11 cellular contexts compared by ENCODE assay signal in genomic region chr18:76475450-76476203, GRCh38.
A peak's percentile ranks its signal among the peaks of the same experiment; 100 is the strongest.
DNase-seq lines count a peak whose midpoint lies in the region; TF ChIP-seq lines count a peak whose summit lies in the region.
"Had no signal": no experiment of that assay in that cellular context is flagged by ENCODE, and none has a peak within 500 bp of the region (broad histone marks: within the 10 kb centered on the region; RNA-seq: fewer than 3 reads in every experiment).

No MANE protein-coding gene starts in this region.

- H3K9ac ChIP-seq in OCI-LY1 (ENCODE audit: low read length): no peak overlapping the region

- peaks cover 21% of the 10 kb centered on the region for H3K4me1 ChIP-seq in OCI-LY1 (ENCODE audit: insufficient read depth, low read length, severe bottlenecking)

- H3K27ac ChIP-seq in OCI-LY1 (ENCODE audit: low read depth, low read length, poor library complexity, severe bottlenecking): no peak overlapping the region

- no peaks in the 10 kb centered on the region for H3K9me3 ChIP-seq in OCI-LY1 (ENCODE audit: low read length)
- H3K9me3 ChIP-seq: body of pancreas had no signal

- H3K9me2 ChIP-seq in OCI-LY1 (ENCODE audit: low read depth, low read length): no peaks in the 10 kb centered on the region

- H3K36me3 ChIP-seq in OCI-LY1 (ENCODE audit: insufficient read depth, low read length): no peaks in the 10 kb centered on the region

- H4K20me1 ChIP-seq in OCI-LY1 (ENCODE audit: insufficient read depth, low read length): no peaks in the 10 kb centered on the region

- H3K27me3 ChIP-seq in OCI-LY1 (ENCODE audit: insufficient read depth, low read length): no peaks in the 10 kb centered on the region
- H3K27me3 ChIP-seq: body of pancreas had no signal

- H2AFZ ChIP-seq in OCI-LY1 (ENCODE audit: low read length): no peak overlapping the region

- no peaks in the 10 kb centered on the region; the same call in 1 of the 2 replicates for H3F3A ChIP-seq in OCI-LY1 (ENCODE audit: insufficient read depth, low read length)

- TF ChIP-seq CTCF in OCI-LY1 (IDR thresholded peaks at IDR 0.05; ENCODE audit: low read length) (peak; percentile 21; the same call in 1 of the 2 replicates), epithelial cell of esophagus (IDR thresholded peaks at IDR 0.05; ENCODE audit: insufficient read depth, low read depth, low read length, missing control alignments) (peak; percentile 9), retinal pigment epithelial cell (conservative IDR thresholded peaks at IDR 0.05; ENCODE audit: low read depth, low read length) (peak; percentile 26)

- H3K4me3 ChIP-seq in OCI-LY1 (ENCODE audit: low read depth, low read length, poor library complexity, severe bottlenecking) (no peak overlapping the region), epithelial cell of esophagus (ENCODE audit: low read length) (no peak overlapping the region), retinal pigment epithelial cell (ENCODE audit: low read length) (no peak overlapping the region)
- H3K4me3 ChIP-seq: body of pancreas had no signal

- DNase-seq in EH (ENCODE audit: low read depth) (peak; percentile 22), epithelial cell of esophagus (ENCODE audit: low read depth) (no peak), retinal pigment epithelial cell (ENCODE audit: low read depth) (no peak), globus pallidus (ENCODE audit: low spot score) (no peak), NCI-H526 treated with DMSO at 0.1 percent for 48 hours (lab: John Stamatoyannopoulos, UW) (no peak)
- DNase-seq in activated CD4-positive, alpha-beta T cell treated with anti-CD3 and anti-CD28 coated beads for 1 hour: no peak
- DNase-seq in stimulated activated CD4-positive, alpha-beta T cell treated with anti-CD3 and anti-CD28 coated beads, Interleukin-1b, Interleukin-23, amount 100 ng/mL, for 48 hours: no peak
- DNase-seq: body of pancreas; NCI-H187 treated with DMSO at 0.1 percent for 48 hours; stimulated activated naive CD8-positive, alpha-beta T cell treated with anti-CD3 and anti-CD28 coated beads, Interleukin-15, Interleukin-2, amounts not matched to agents 100 U/mL and 50 U/mL, for 24 hours had no signal

- no peak overlapping the region for H3K4me2 ChIP-seq in OCI-LY1 (ENCODE audit: low read length)

- peaks cover 15% of the 10 kb centered on the region for H3K79me2 ChIP-seq in OCI-LY1 (ENCODE audit: insufficient read depth, low read length)
